1 cellular context compared by ENCODE assay signal in the genomic region with DNA sequence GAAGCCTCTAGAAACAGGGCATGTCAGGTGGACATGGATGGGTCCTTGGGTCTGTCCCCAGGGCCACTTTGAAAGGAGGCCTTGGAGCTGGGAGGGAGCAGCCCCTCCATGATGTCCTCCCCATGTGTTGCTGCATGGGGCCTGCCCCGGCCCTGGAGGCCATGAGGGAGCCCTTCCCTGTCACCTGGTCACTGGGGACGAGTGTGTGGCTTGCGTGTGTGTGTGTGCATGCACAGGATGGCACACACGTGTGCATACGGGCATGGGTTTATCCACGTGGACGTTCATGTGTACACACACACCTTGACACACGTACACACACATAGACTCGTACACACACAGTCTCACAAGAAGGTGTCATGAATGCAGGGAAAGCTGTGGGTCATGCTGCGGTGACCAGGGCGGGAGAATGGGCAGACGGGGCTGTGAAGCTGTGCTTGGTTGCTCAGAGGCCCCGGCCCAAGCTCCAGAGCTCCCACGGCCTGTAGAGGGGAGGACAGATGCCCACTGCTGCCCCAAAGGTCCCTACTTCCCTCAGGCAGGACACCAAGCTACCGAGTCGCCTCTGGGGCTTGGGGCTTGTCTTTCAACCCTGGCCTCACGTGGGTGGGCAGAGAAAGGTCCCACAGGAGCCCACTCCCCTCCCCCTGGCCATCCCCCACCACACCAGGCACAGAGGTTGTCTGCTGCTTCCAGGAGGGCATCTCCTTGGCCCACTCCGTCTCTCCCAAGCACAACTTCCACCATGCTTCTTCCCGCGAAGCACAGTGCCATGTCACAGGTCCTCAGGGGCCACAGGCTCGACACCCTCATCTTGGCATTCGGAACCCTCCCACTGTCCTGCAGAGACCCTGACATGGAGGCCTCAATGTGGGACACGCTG.
TF ChIP-seq lines count a peak whose summit lies in the region.

No MANE protein-coding gene starts in this region.

TF ChIP-seq in IMR-90, 13 proteins besides CTCF, POLR2A, EP300 and RAD21:
- TF ChIP-seq SMC3 (IDR thresholded peaks at IDR 0.05; ENCODE audit: low read depth, low read length) (no peak), NFE2L2 (IDR thresholded peaks at IDR 0.05; ENCODE audit: low read depth, low read length) (no peak), RFX5 (IDR thresholded peaks at IDR 0.05; ENCODE audit: low read depth, low read length) (no peak), BHLHE40 (IDR thresholded peaks at IDR 0.05; ENCODE audit: low read depth, low read length) (no peak)
- TF ChIP-seq, protein P1, sequence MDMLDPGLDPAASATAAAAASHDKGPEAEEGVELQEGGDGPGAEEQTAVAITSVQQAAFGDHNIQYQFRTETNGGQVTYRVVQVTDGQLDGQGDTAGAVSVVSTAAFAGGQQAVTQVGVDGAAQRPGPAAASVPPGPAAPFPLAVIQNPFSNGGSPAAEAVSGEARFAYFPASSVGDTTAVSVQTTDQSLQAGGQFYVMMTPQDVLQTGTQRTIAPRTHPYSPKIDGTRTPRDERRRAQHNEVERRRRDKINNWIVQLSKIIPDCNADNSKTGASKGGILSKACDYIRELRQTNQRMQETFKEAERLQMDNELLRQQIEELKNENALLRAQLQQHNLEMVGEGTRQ (IDR thresholded peaks at IDR 0.05; ENCODE audit: low read depth, low read length): no peak
TF ChIP-seq in IMR-90: peak in this region for 0.
